8 cellular contexts compared by ENCODE assay signal in genomic region chr7:33191326-33191725, GRCh38.
A peak's percentile ranks its signal among the peaks of the same experiment; 100 is the strongest.
DNase-seq lines count a peak whose midpoint lies in the region; ATAC-seq and TF ChIP-seq lines count a peak whose summit lies in the region.

No MANE protein-coding gene starts in this region.

- H3K4me1 ChIP-seq in CD4-positive, CD25-positive, alpha-beta regulatory T cell (ENCODE audit: control insufficient read depth, insufficient read depth, low read length, poor library complexity, severe bottlenecking), result peaks cover 7% of the 10 kb centered on the region
- no peaks in the 10 kb centered on the region for H3K4me1 ChIP-seq in vagina

- H3K9me3 Mint-ChIP-seq in CD4-positive, CD25-positive, alpha-beta regulatory T cell, result no peaks in the 10 kb centered on the region
- H3K9me3 Mint-ChIP-seq in activated CD8-positive, alpha-beta T cell treated with anti-CD3 and anti-CD28 coated beads, Interleukin-2, amount 10 ng/mL, durations not matched to agents 7 days and 5 days (ENCODE audit: insufficient read depth), result no peaks in the 10 kb centered on the region

- no peaks in the 10 kb centered on the region for H3K27me3 Mint-ChIP-seq in CD4-positive, CD25-positive, alpha-beta regulatory T cell
- no peaks in the 10 kb centered on the region for H3K27me3 Mint-ChIP-seq in activated CD8-positive, alpha-beta T cell treated with anti-CD3 and anti-CD28 coated beads, Interleukin-2, amount 10 ng/mL, durations not matched to agents 7 days and 5 days (ENCODE audit: low read depth)

- peak overlapping the region; percentile 39 for H3K4me3 ChIP-seq in CD4-positive, CD25-positive, alpha-beta regulatory T cell (ENCODE audit: low read depth, low read length)
- no peak overlapping the region for H3K4me3 ChIP-seq in vagina

- H3K4me3 Mint-ChIP-seq in CD4-positive, CD25-positive, alpha-beta regulatory T cell, result peak overlapping the region in 2 of 4 donors; percentile 38 to 55
- H3K4me3 Mint-ChIP-seq in activated CD8-positive, alpha-beta T cell treated with anti-CD3 and anti-CD28 coated beads, Interleukin-2, amount 10 ng/mL, durations not matched to agents 7 days and 5 days, result no peak overlapping the region

- no peaks in the 10 kb centered on the region for H3K36me3 ChIP-seq in CD4-positive, CD25-positive, alpha-beta regulatory T cell (ENCODE audit: control insufficient read depth, insufficient read depth, low read length)
- no peaks in the 10 kb centered on the region for H3K36me3 ChIP-seq in vagina

- H3K9me3 ChIP-seq in CD4-positive, CD25-positive, alpha-beta regulatory T cell (ENCODE audit: control insufficient read depth in 2 of 2, low read length in 2 of 2), result no peaks in the 10 kb centered on the region
- no peaks in the 10 kb centered on the region for H3K9me3 ChIP-seq in vagina

- H3K4me1 Mint-ChIP-seq in CD4-positive, CD25-positive, alpha-beta regulatory T cell, result peaks cover 13 to 18% (median 16%) of the 10 kb centered on the region in 4 donors
- H3K4me1 Mint-ChIP-seq in activated CD8-positive, alpha-beta T cell treated with anti-CD3 and anti-CD28 coated beads, Interleukin-2, amount 10 ng/mL, durations not matched to agents 7 days and 5 days (ENCODE audit: low read depth), result peaks cover 13% of the 10 kb centered on the region

- peaks cover 16% of the 10 kb centered on the region for H3K36me3 Mint-ChIP-seq in CD4-positive, CD25-positive, alpha-beta regulatory T cell
- no peaks in the 10 kb centered on the region for H3K36me3 Mint-ChIP-seq in activated CD8-positive, alpha-beta T cell treated with anti-CD3 and anti-CD28 coated beads, Interleukin-2, amount 10 ng/mL, durations not matched to agents 7 days and 5 days (ENCODE audit: low read depth)

- POLR2A ChIA-PET in activated CD8-positive, alpha-beta T cell treated with anti-CD3 and anti-CD28 coated beads, Interleukin-2, amount 10 ng/mL, durations not matched to agents 7 days and 5 days (lab: Charles Lee), result no interaction called here

- peak in 2 of 3 donors; percentile 15 to 61 for DNase-seq in CD4-positive, CD25-positive, alpha-beta regulatory T cell
- DNase-seq in activated CD8-positive, alpha-beta T cell treated with anti-CD3 and anti-CD28 coated beads, Interleukin-2, amount 10 ng/mL, durations not matched to agents 7 days and 5 days, result peak; percentile 47
- no peak for DNase-seq in NCI-H510A (lab: John Stamatoyannopoulos, UW)
- no peak for DNase-seq in SIG-M5 (lab: John Stamatoyannopoulos, UW)
- DNase-seq in NK-92 treated with Interleukin-12 subunit alpha and Interleukin-12 subunit beta, amount 100 ng/mL, for 24 hours (lab: John Stamatoyannopoulos, UW), result no peak
- DNase-seq in vagina (ENCODE audit: extremely low spot score in 2 of 2), result no peak

- peak; percentile 84 to 87 for ATAC-seq in CD4-positive, CD25-positive, alpha-beta regulatory T cell (ENCODE audit: low read depth in 2 of 2)
- ATAC-seq in GM19035 (IDR thresholded peaks at IDR 0.05; ENCODE audit: unreplicated experiment) (peak; percentile 83), HG03103 (IDR thresholded peaks at IDR 0.05; ENCODE audit: low read depth, unreplicated experiment) (peak; percentile 86)
- peak; percentile 88 for ATAC-seq in activated CD8-positive, alpha-beta T cell treated with anti-CD3 and anti-CD28 coated beads, Interleukin-2, amount 10 ng/mL, durations not matched to agents 7 days and 5 days

- intact Hi-C loops in vagina (cut with DNase I), result no loop called here

- H3K27me3 ChIP-seq in CD4-positive, CD25-positive, alpha-beta regulatory T cell (ENCODE audit: control insufficient read depth, insufficient read depth, low read length), result no peaks in the 10 kb centered on the region
- H3K27me3 ChIP-seq in vagina, result no peaks in the 10 kb centered on the region

- H3K27ac Mint-ChIP-seq in CD4-positive, CD25-positive, alpha-beta regulatory T cell, result peak overlapping the region in 2 of 3 donors; percentile 71 to 91
- peak overlapping the region; percentile 41 for H3K27ac Mint-ChIP-seq in activated CD8-positive, alpha-beta T cell treated with anti-CD3 and anti-CD28 coated beads, Interleukin-2, amount 10 ng/mL, durations not matched to agents 7 days and 5 days

- no peak overlapping the region for H3K27ac ChIP-seq in CD4-positive, CD25-positive, alpha-beta regulatory T cell (ENCODE audit: insufficient read depth, low read length, poor library complexity, severe bottlenecking)
- H3K27ac ChIP-seq in vagina, result no peak overlapping the region

- CTCF ChIA-PET in activated CD8-positive, alpha-beta T cell treated with anti-CD3 and anti-CD28 coated beads, Interleukin-2, amount 10 ng/mL, durations not matched to agents 7 days and 5 days (lab: Charles Lee), result interaction anchor here (1.4 kb wide), 1 partner anchor 13 kb away, joined by 3 read pairs; no protein-coding TSS in a partner anchor

- TF ChIP-seq POLR2A in vagina (IDR thresholded peaks at IDR 0.05), result no peak

- no peak for TF ChIP-seq CTCF in vagina (IDR thresholded peaks at IDR 0.05)

Comparison
In these comparisons a context has a peak if more than half of its experiments do, and no peak if none do; other contexts are left out.
1. DNase-seq: peak in CD4-positive, CD25-positive, alpha-beta regulatory T cell (2 of 3) and activated CD8-positive, alpha-beta T cell treated with anti-CD3 and anti-CD28 coated beads, Interleukin-2, amount 10 ng/mL, durations not matched to agents 7 days and 5 days (single experiment); none in NCI-H510A (single experiment), SIG-M5 (single experiment), NK-92 treated with Interleukin-12 subunit alpha and Interleukin-12 subunit beta, amount 100 ng/mL, for 24 hours (single experiment) and vagina (0 of 2).
2. Peak in every context shown above with its lines, with median percentiles within 50 percentile points of each other: ATAC-seq.